32 cellular contexts compared by ENCODE assay signal in genomic region chr6:106060167-106060566, GRCh38.
"Had no signal": no experiment of that assay in that cellular context is flagged by ENCODE, and none has a peak within 500 bp of the region (broad histone marks: within the 10 kb centered on the region; RNA-seq: fewer than 3 reads in every experiment).

No MANE protein-coding gene starts in this region.

- ATAC-seq: left colon; left lung; lower lobe of right lung; natural killer cell; right cardiac atrium; sciatic nerve; stimulated activated naive B cell treated with anti-CD40 and anti-IgM and Interleukin-4, amounts not matched to agents 10 μg/mL and 1 μg/mL and 100 μg/mL, for 72 hours; stimulated activated naive CD8-positive, alpha-beta T cell treated with anti-CD3 and anti-CD28 coated beads, Interleukin-15, Interleukin-2, amounts not matched to agents 100 U/mL and 50 U/mL, for 24 hours had no signal

- H3K4me1 Mint-ChIP-seq: naive B cell; stimulated activated naive B cell treated with anti-CD40 and anti-IgM and Interleukin-4, amounts not matched to agents 10 μg/mL and 1 μg/mL and 100 μg/mL, for 72 hours had no signal

- H3K27ac ChIP-seq: left lung, lower lobe of right lung, neural progenitor cell, neutrophil, ovary, prostate gland, skin epidermis, stomach, testis, thyroid gland, transverse colon, upper lobe of left lung, vagina had no signal

- H3K36me3 ChIP-seq: left lung, lower lobe of right lung, neural progenitor cell, neutrophil, ovary, prostate gland, stomach, thyroid gland, transverse colon, upper lobe of left lung, vagina had no signal

- H3K27me3 ChIP-seq: left lung, neural progenitor cell, neutrophil, ovary, testis, thyroid gland, transverse colon, upper lobe of left lung, vagina had no signal

- H3K4me1 ChIP-seq: prostate gland, testis had no signal

- H3K9me3 ChIP-seq: left lung, lower lobe of right lung, neutrophil, ovary, prostate gland, stomach, testis, thyroid gland, transverse colon, upper lobe of left lung, vagina had no signal

- DNase-seq: hypothalamus; immature natural killer cell; kidney; left colon; left lung; lower lobe of right lung; mammary epithelial cell; mesenchymal stem cell; naive B cell; natural killer cell; nephron progenitor cell; occipital lobe; ovary; retina; right cardiac atrium; stimulated activated CD4-positive, alpha-beta T cell treated with anti-CD3 and anti-CD28 coated beads, Interleukin-12 subunit alpha, Interleukin-12 subunit beta, amount 100 ng/mL, for 4 hours; stimulated activated CD4-positive, alpha-beta T cell treated with anti-CD3 and anti-CD28 coated beads, Interleukin-15, amount 100 ng/mL, for 24 hours; stimulated activated CD4-positive, alpha-beta T cell treated with anti-CD3 and anti-CD28 coated beads, Interleukin-2, amount 100 ng/mL, for 24 hours; stimulated activated CD4-positive, alpha-beta T cell treated with anti-CD3 and anti-CD28 coated beads, Interleukin-4, amount 100 ng/mL, for 1 hour; stimulated activated naive B cell treated with anti-CD40 and anti-IgM and Interleukin-4, amounts not matched to agents 10 μg/mL and 1 μg/mL and 100 μg/mL, for 72 hours; stimulated activated naive CD8-positive, alpha-beta T cell treated with anti-CD3 and anti-CD28 coated beads, Interleukin-15, Interleukin-2, amounts not matched to agents 100 U/mL and 50 U/mL, for 24 hours; stomach; testis; thyroid gland; transverse colon; upper lobe of left lung had no signal

- H3K36me3 Mint-ChIP-seq: immature natural killer cell; naive B cell; natural killer cell; neural progenitor cell; stimulated activated naive B cell treated with anti-CD40 and anti-IgM and Interleukin-4, amounts not matched to agents 10 μg/mL and 1 μg/mL and 100 μg/mL, for 72 hours had no signal

- H3K27ac Mint-ChIP-seq: immature natural killer cell; naive B cell; natural killer cell; nephron progenitor cell; neural progenitor cell; stimulated activated naive B cell treated with anti-CD40 and anti-IgM and Interleukin-4, amounts not matched to agents 10 μg/mL and 1 μg/mL and 100 μg/mL, for 72 hours had no signal

- H3K9me3 Mint-ChIP-seq: immature natural killer cell; naive B cell; natural killer cell; nephron progenitor cell; neural progenitor cell; stimulated activated naive B cell treated with anti-CD40 and anti-IgM and Interleukin-4, amounts not matched to agents 10 μg/mL and 1 μg/mL and 100 μg/mL, for 72 hours had no signal

- H3K4me3 ChIP-seq: left lung, lower lobe of right lung, neural progenitor cell, ovary, prostate gland, skin epidermis, stomach, testis, thyroid gland, transverse colon, upper lobe of left lung, vagina had no signal

- H3K27me3 Mint-ChIP-seq: stimulated activated naive B cell treated with anti-CD40 and anti-IgM and Interleukin-4, amounts not matched to agents 10 μg/mL and 1 μg/mL and 100 μg/mL, for 72 hours had no signal

- H3K4me3 Mint-ChIP-seq: immature natural killer cell; naive B cell; natural killer cell; nephron progenitor cell; neural progenitor cell; stimulated activated naive B cell treated with anti-CD40 and anti-IgM and Interleukin-4, amounts not matched to agents 10 μg/mL and 1 μg/mL and 100 μg/mL, for 72 hours had no signal
